14 cellular contexts compared by ENCODE assay signal in the genomic region with DNA sequence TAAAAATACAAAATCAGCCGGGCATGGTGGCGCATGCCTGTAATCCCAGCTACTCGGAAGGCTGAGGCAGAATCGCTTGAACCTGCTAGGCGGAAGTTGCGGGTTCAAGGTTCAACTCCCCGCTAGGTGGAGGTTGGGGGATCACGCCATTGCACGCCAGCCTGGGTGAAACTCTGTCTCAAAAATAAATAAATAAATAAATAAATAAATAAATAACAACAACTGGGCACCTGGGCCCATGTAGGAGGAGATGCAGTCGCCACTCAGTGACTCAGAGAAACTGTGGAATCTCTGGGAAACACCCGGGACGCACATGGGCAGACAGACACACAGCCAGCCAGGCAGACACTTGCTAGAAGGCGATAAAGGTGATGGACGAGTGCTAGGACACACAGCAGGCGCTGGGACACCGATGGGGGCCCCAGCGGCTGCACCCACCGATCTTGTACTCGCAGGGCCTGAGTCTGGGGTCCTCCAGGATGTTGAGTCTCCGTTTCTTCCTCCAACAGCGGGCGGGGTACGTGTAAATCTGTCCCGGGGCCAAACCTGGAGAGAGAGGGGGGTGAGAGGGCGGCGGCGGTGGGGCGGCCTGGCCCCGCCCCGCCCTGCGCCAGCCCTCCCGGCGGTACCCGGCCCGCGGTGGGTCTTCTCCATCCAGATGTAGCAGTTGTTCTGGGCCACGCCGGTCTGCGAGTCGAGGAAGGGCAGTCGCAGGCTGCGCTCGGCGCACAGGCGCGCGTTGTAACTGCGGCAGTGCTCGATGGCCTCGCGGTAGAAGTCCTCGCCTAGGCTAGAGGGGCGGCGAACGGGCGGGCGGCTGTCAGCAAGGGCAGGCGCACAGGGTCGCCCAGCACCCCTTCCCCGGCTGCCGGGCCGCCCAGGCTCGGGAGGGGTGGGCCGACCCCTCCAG. TPM values are rescaled to one million over a fixed set of nuclear protein-coding genes. Genes with fewer than 3 reads are reported as not detected.
A peak's percentile ranks its signal among the peaks of the same experiment; 100 is the strongest.
DNase-seq lines count a peak whose midpoint lies in the region; TF ChIP-seq lines count a peak whose summit lies in the region.
"Had no signal": no experiment of that assay in that cellular context is flagged by ENCODE, and none has a peak within 500 bp of the region (broad histone marks: within the 10 kb centered on the region; RNA-seq: fewer than 3 reads in every experiment).

No MANE protein-coding gene starts in this region.

- H3K4me2 ChIP-seq in neural cell (ENCODE audit: low read length): no peak overlapping the region

- H3K27ac ChIP-seq in HUES6 (ENCODE audit: low read depth, low read length) (no peak overlapping the region), neural cell (ENCODE audit: low read length) (no peak overlapping the region)

- H3K4me1 ChIP-seq in HUES6 (ENCODE audit: control insufficient read depth, insufficient read depth, low read length): peaks cover 10% of the 10 kb centered on the region

- peak overlapping the region; percentile 33; the same call in 1 of the 2 replicates for H3K4me3 ChIP-seq in HUES6 (ENCODE audit: low read depth, low read length)
- H3K4me3 ChIP-seq in epithelial cell of esophagus (ENCODE audit: low read length): no peak overlapping the region
- peak overlapping the region; percentile 80 for H3K4me3 ChIP-seq in neural cell (ENCODE audit: low read length)

- no peaks in the 10 kb centered on the region for H3K9me2 ChIP-seq in neural cell (ENCODE audit: insufficient read depth, low read length)

- H3K27me3 ChIP-seq in HUES6 (ENCODE audit: control insufficient read depth, insufficient read depth, low read length): peaks cover under 1% of the 10 kb centered on the region; the same call in 1 of the 2 replicates
- H3K27me3 ChIP-seq in neural cell (ENCODE audit: insufficient read depth, low read depth, low read length): no peaks in the 10 kb centered on the region

- no peak overlapping the region for H2AFZ ChIP-seq in neural cell (ENCODE audit: low read depth, low read length)

- H3K36me3 ChIP-seq in HUES6 (ENCODE audit: control insufficient read depth, insufficient read depth, low read length) (peaks cover 10% of the 10 kb centered on the region; the same call in 1 of the 2 replicates), neural cell (ENCODE audit: insufficient read depth, low read length) (no peaks in the 10 kb centered on the region)

- TF ChIP-seq RAD21 in neural cell (conservative IDR thresholded peaks at IDR 0.05): no peak

- no peak for TF ChIP-seq EP300 in neural cell (conservative IDR thresholded peaks at IDR 0.05; ENCODE audit: poor library complexity, severe bottlenecking)

- TF ChIP-seq CTCF in epithelial cell of esophagus (IDR thresholded peaks at IDR 0.05; ENCODE audit: insufficient read depth, low read depth, low read length, missing control alignments) (no peak), neural cell (IDR thresholded peaks at IDR 0.05; ENCODE audit: poor library complexity, severe bottlenecking) (no peak)

- H3F3A ChIP-seq in neural cell (ENCODE audit: insufficient read depth, low read length, poor library complexity, severe bottlenecking): no peaks in the 10 kb centered on the region

- H3K79me2 ChIP-seq in neural cell (replicated peaks; ENCODE audit: insufficient read depth, low read length): peaks cover 37% of the 10 kb centered on the region

- no peaks in the 10 kb centered on the region for H4K20me1 ChIP-seq in neural cell (ENCODE audit: insufficient read depth)

- H3K9me3 ChIP-seq in HUES6 (ENCODE audit: control insufficient read depth, insufficient read depth, low read depth, low read length) (no peaks in the 10 kb centered on the region), neural cell (ENCODE audit: low read length) (no peaks in the 10 kb centered on the region)

- DNase-seq in ELF-1 (ENCODE audit: low read depth, low spot score): peak; percentile 52
- peak; percentile 43 for DNase-seq in epithelial cell of esophagus (ENCODE audit: low read depth)
- no peak for DNase-seq in stimulated activated CD4-positive, alpha-beta T cell treated with anti-CD3 and anti-CD28 coated beads, Interleukin-2, amount 100 ng/mL, for 48 hours
- no peak for DNase-seq in AG08395 (ENCODE audit: low spot score)
- no peak for DNase-seq in KG1 (lab: John Stamatoyannopoulos, UW)
- DNase-seq: CD8-positive, alpha-beta memory T cell; DMS 273 treated with DMSO at 0.1 percent for 48 hours; NCI-H1048; NCI-H146; NCI-H345; NK-92 treated with Interleukin-12 subunit alpha and Interleukin-12 subunit beta, amount 100 ng/mL, for 24 hours; OCI-M1 had no signal

- H3K9ac ChIP-seq in HUES6 (ENCODE audit: low read length): no peak overlapping the region
- no peak overlapping the region for H3K9ac ChIP-seq in neural cell (ENCODE audit: low read length)

TF ChIP-seq in neural cell, 6 proteins besides CTCF, POLR2A, EP300 and RAD21:
- TF ChIP-seq EZH2 (IDR thresholded peaks at IDR 0.05; ENCODE audit: borderline replicate concordance, insufficient read depth, low read length, poor library complexity, severe bottlenecking): no peak
- no peak for TF ChIP-seq POLR2AphosphoS5 (IDR thresholded peaks at IDR 0.05)
- TF ChIP-seq SMC3 (conservative IDR thresholded peaks at IDR 0.05; ENCODE audit: poor library complexity): no peak
- no peak for TF ChIP-seq TAF1 (IDR thresholded peaks at IDR 0.05; ENCODE audit: low read depth)
- TF ChIP-seq, protein P1, sequence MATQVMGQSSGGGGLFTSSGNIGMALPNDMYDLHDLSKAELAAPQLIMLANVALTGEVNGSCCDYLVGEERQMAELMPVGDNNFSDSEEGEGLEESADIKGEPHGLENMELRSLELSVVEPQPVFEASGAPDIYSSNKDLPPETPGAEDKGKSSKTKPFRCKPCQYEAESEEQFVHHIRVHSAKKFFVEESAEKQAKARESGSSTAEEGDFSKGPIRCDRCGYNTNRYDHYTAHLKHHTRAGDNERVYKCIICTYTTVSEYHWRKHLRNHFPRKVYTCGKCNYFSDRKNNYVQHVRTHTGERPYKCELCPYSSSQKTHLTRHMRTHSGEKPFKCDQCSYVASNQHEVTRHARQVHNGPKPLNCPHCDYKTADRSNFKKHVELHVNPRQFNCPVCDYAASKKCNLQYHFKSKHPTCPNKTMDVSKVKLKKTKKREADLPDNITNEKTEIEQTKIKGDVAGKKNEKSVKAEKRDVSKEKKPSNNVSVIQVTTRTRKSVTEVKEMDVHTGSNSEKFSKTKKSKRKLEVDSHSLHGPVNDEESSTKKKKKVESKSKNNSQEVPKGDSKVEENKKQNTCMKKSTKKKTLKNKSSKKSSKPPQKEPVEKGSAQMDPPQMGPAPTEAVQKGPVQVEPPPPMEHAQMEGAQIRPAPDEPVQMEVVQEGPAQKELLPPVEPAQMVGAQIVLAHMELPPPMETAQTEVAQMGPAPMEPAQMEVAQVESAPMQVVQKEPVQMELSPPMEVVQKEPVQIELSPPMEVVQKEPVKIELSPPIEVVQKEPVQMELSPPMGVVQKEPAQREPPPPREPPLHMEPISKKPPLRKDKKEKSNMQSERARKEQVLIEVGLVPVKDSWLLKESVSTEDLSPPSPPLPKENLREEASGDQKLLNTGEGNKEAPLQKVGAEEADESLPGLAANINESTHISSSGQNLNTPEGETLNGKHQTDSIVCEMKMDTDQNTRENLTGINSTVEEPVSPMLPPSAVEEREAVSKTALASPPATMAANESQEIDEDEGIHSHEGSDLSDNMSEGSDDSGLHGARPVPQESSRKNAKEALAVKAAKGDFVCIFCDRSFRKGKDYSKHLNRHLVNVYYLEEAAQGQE (IDR thresholded peaks at IDR 0.05; ENCODE audit: borderline replicate concordance): no peak
- no peak for TF ChIP-seq MXI1 (conservative IDR thresholded peaks at IDR 0.05; ENCODE audit: poor library complexity, severe bottlenecking)

RNA-seq across cellular contexts. Expression of gene DPF1, which starts 1.8 kb away (rescaled TPM):
- 118 and 132 TPM in 2 replicates for polyA plus RNA-seq in neural cell
- 48.9 and 54.5 TPM in 2 replicates for polyA minus RNA-seq in neural cell
- polyA plus RNA-seq: CD8-positive, alpha-beta memory T cell had no signal

RNA-seq across cellular contexts. Expression of gene PPP1R14A, which starts 34.0 kb away (rescaled TPM):
- not detected in 2 replicates for polyA plus RNA-seq in neural cell
- polyA minus RNA-seq in neural cell: not detected in 2 replicates
- polyA plus RNA-seq: CD8-positive, alpha-beta memory T cell had no signal

RNA-seq across cellular contexts. Expression of gene SPINT2, which starts 42.2 kb away (rescaled TPM):
- polyA plus RNA-seq in neural cell: 236 and 378 TPM in 2 replicates
- 121 and 122 TPM in 2 replicates for polyA minus RNA-seq in neural cell

Comparison
In these comparisons a context has a peak if more than half of its experiments do, and no peak if none do; other contexts are left out.
1. DNase-seq: peak in ELF-1 (single experiment) and epithelial cell of esophagus (single experiment); none in stimulated activated CD4-positive, alpha-beta T cell treated with anti-CD3 and anti-CD28 coated beads, Interleukin-2, amount 100 ng/mL, for 48 hours (0 of 2), AG08395 (single experiment) and KG1 (single experiment).